In the genomic region with DNA sequence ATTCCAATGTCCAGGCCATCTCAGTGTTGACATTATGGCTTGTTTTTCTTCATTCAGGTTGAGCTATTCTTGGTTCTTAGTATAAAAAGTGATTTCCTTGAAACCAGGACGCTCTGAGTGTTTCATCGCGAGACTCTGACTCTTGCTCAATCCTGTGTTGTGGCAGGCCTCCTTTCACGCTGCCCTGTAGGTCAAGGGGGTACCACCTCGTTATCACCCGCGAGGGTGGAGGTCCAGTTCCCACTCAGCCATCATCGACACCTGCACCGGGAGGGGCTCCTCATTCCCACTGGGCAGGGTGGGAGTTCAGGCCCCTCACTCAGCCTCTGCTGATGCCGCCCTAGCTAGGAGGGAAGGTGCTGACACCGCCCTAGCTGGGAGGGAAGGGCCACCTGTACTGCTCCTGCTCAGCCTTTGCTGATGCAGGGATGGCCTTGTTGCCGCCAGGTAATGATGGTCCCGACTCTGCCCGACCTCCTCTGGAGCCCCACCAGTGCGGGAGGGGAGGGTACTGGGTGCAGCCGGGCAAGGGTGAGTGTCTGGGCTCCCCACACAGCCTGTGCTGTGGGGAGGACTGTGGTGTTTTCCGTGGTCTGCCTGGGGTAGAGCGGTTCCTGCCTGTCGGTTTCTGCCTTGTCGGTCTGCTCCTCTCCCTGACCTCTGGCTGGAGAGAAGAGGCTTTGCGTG, we compare ENCODE assay signal across 21 cellular contexts. TPM values are rescaled to one million over a fixed set of nuclear protein-coding genes. Genes with fewer than 3 reads are reported as not detected.
A peak's percentile ranks its signal among the peaks of the same experiment; 100 is the strongest.
DNase-seq lines count a peak whose midpoint lies in the region; ATAC-seq and TF ChIP-seq lines count a peak whose summit lies in the region.
"Had no signal": no experiment of that assay in that cellular context is flagged by ENCODE, and none has a peak within 500 bp of the region (broad histone marks: within the 10 kb centered on the region; RNA-seq: fewer than 3 reads in every experiment).

No MANE protein-coding gene starts in this region.

- H3K9me3 Mint-ChIP-seq in WTC11 = no peaks in the 10 kb centered on the region
- no peaks in the 10 kb centered on the region for H3K9me3 Mint-ChIP-seq in neural progenitor cell
- no peaks in the 10 kb centered on the region for H3K9me3 Mint-ChIP-seq in activated T-helper 17 cell treated with anti-CD3 and anti-CD28 coated beads, Interleukin-2, amount 50 U/mL, for 72 hours

- peak overlapping the region; percentile 67; the same call in 1 of the 2 replicates for H3K27ac Mint-ChIP-seq in WTC11
- peak overlapping the region; percentile 60 for H3K27ac Mint-ChIP-seq in neural progenitor cell
- H3K27ac Mint-ChIP-seq in activated T-helper 17 cell treated with anti-CD3 and anti-CD28 coated beads, Interleukin-2, amount 50 U/mL, for 72 hours = no peak overlapping the region

- H3K4me3 ChIP-seq in right cardiac atrium (ENCODE audit: low read length) (no peak overlapping the region), neural progenitor cell (no peak overlapping the region)
- H3K4me3 ChIP-seq: GM12878, SJCRH30 had no signal

- peaks cover 7% of the 10 kb centered on the region for H3F3A ChIP-seq in neural progenitor cell (ENCODE audit: low read depth)

- no peaks in the 10 kb centered on the region for H3K27me3 ChIP-seq in right cardiac atrium (ENCODE audit: control insufficient read depth, insufficient read depth)
- H3K27me3 ChIP-seq in neural progenitor cell = no peaks in the 10 kb centered on the region
- H3K27me3 ChIP-seq: SJCRH30 had no signal

- DNase-seq in right cardiac atrium (no peak), Right ventricle myocardium inferior (ENCODE audit: missing footprints) (no peak), WTC11 (ENCODE audit: low spot score) (no peak), neural progenitor cell (ENCODE audit: low spot score) (no peak), SIG-M5 (lab: John Stamatoyannopoulos, UW) (no peak)
- DNase-seq: 8988T, DND-41, GOT3, NCI-H1105 treated with DMSO at 0.1 percent for 48 hours, NCI-H1694, NCI-H2081, NCI-H2171 treated with DMSO at 0.1 percent for 48 hours, NCI-H524 treated with DMSO at 0.1 percent for 48 hours, SJCRH30 had no signal

- no peak overlapping the region for H2AFZ ChIP-seq in neural progenitor cell (replicated peaks)

- CTCF ChIA-PET in WTC11 (lab: Charles Lee) = interaction anchor here (1.2 to 1.9 kb wide), 4 partner anchors 8 to 144 kb away, joined by 3 to 8 read pairs (median 4); no protein-coding TSS in a partner anchor

- H4K20me1 ChIP-seq in neural progenitor cell (ENCODE audit: low read depth) = peaks cover 6% of the 10 kb centered on the region

- H3K36me3 Mint-ChIP-seq in WTC11 (no peaks in the 10 kb centered on the region), neural progenitor cell (peaks cover 21% of the 10 kb centered on the region)
- H3K36me3 Mint-ChIP-seq in activated T-helper 17 cell treated with anti-CD3 and anti-CD28 coated beads, Interleukin-2, amount 50 U/mL, for 72 hours (ENCODE audit: low read depth) = peaks cover 8% of the 10 kb centered on the region

- H3K27me3 Mint-ChIP-seq in WTC11 (ENCODE audit: low read depth) (no peaks in the 10 kb centered on the region), neural progenitor cell (ENCODE audit: insufficient read depth, low read depth) (no peaks in the 10 kb centered on the region)
- no peaks in the 10 kb centered on the region for H3K27me3 Mint-ChIP-seq in activated T-helper 17 cell treated with anti-CD3 and anti-CD28 coated beads, Interleukin-2, amount 50 U/mL, for 72 hours

- TF ChIP-seq CTCF in WTC11 (IDR thresholded peaks at IDR 0.05) = no peak
- TF ChIP-seq CTCF in neural progenitor cell (IDR thresholded peaks at IDR 0.05) = no peak

- H3K4me1 ChIP-seq in right cardiac atrium (ENCODE audit: control insufficient read depth, insufficient read depth, low read length) (no peaks in the 10 kb centered on the region), neural progenitor cell (peaks cover 9% of the 10 kb centered on the region)
- H3K4me1 ChIP-seq: SJCRH30 had no signal

- H3K4me1 Mint-ChIP-seq in WTC11 (no peaks in the 10 kb centered on the region), neural progenitor cell (peaks cover 15% of the 10 kb centered on the region)
- H3K4me1 Mint-ChIP-seq in activated T-helper 17 cell treated with anti-CD3 and anti-CD28 coated beads, Interleukin-2, amount 50 U/mL, for 72 hours = no peaks in the 10 kb centered on the region
- H3K4me1 Mint-ChIP-seq: CD14-positive monocyte had no signal

- WGBS in right cardiac atrium = 78% methylated on average over 21 of the region's 21 CpGs

- POLR2A ChIA-PET in WTC11 (lab: Charles Lee) = interaction anchor here (0.9 kb wide), 1 partner anchor 12 kb away, joined by 3 read pairs; no protein-coding TSS in a partner anchor

- no peaks in the 10 kb centered on the region for H3K9me3 ChIP-seq in right cardiac atrium (ENCODE audit: control insufficient read depth, low read length)
- H3K9me3 ChIP-seq in neural progenitor cell (ENCODE audit: low read depth) = no peaks in the 10 kb centered on the region
- H3K9me3 ChIP-seq: SJCRH30 had no signal

- H3K9ac ChIP-seq in neural progenitor cell = no peak overlapping the region
- H3K9ac ChIP-seq: KMS-11 had no signal

- H3K27ac ChIP-seq in right cardiac atrium (ENCODE audit: low read length) = no peak overlapping the region
- no peak overlapping the region for H3K27ac ChIP-seq in neural progenitor cell
- H3K27ac ChIP-seq: KMS-11, SJCRH30 had no signal

- no peaks in the 10 kb centered on the region for H3K36me3 ChIP-seq in neural progenitor cell
- H3K36me3 ChIP-seq: SJCRH30 had no signal

- peak; percentile 26 to 49 for ATAC-seq in right cardiac atrium
- no peak for ATAC-seq in Right ventricle myocardium inferior
- no peak for ATAC-seq in WTC11
- ATAC-seq in activated T-helper 17 cell treated with anti-CD3 and anti-CD28 coated beads, Interleukin-2, amount 50 U/mL, for 72 hours (replicated peaks) = no peak
- no peak for ATAC-seq in GM18498 (IDR thresholded peaks at IDR 0.05; ENCODE audit: unreplicated experiment)
- ATAC-seq: GM12878, HCT116, Panc1 had no signal

- intact Hi-C loops in right cardiac atrium (cut with DNase I) (no loop called here), Right ventricle myocardium inferior (cut with DNase I) (no loop called here)

- H3K79me2 ChIP-seq in neural progenitor cell (ENCODE audit: low read depth) = no peaks in the 10 kb centered on the region

- no peak overlapping the region for H3K4me3 Mint-ChIP-seq in WTC11
- no peak overlapping the region for H3K4me3 Mint-ChIP-seq in neural progenitor cell
- H3K4me3 Mint-ChIP-seq in activated T-helper 17 cell treated with anti-CD3 and anti-CD28 coated beads, Interleukin-2, amount 50 U/mL, for 72 hours = no peak overlapping the region
- H3K4me3 Mint-ChIP-seq: CD14-positive monocyte had no signal

- peak overlapping the region; percentile 38 for H3K4me2 ChIP-seq in neural progenitor cell
- H3K4me2 ChIP-seq: KMS-11 had no signal

TF ChIP-seq in WTC11, 78 proteins besides CTCF, POLR2A, EP300 and RAD21 (continues in another document):
- TF ChIP-seq JUN (CRISPR knock-in tag; IDR thresholded peaks at IDR 0.05) = no peak
- no peak for TF ChIP-seq GRHL2 (CRISPR knock-in tag; IDR thresholded peaks at IDR 0.05; ENCODE audit: insufficient replicate concordance, severe bottlenecking)
- no peak for TF ChIP-seq SP1 (CRISPR knock-in tag; conservative IDR thresholded peaks at IDR 0.05)
- no peak for TF ChIP-seq FOXP1 (CRISPR knock-in tag; IDR thresholded peaks at IDR 0.05; ENCODE audit: borderline replicate concordance)
- TF ChIP-seq, protein P1, sequence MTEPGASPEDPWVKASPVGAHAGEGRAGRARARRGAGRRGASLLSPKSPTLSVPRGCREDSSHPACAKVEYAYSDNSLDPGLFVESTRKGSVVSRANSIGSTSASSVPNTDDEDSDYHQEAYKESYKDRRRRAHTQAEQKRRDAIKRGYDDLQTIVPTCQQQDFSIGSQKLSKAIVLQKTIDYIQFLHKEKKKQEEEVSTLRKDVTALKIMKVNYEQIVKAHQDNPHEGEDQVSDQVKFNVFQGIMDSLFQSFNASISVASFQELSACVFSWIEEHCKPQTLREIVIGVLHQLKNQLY (CRISPR knock-in tag; IDR thresholded peaks at IDR 0.05) = no peak
- TF ChIP-seq, protein P2, sequence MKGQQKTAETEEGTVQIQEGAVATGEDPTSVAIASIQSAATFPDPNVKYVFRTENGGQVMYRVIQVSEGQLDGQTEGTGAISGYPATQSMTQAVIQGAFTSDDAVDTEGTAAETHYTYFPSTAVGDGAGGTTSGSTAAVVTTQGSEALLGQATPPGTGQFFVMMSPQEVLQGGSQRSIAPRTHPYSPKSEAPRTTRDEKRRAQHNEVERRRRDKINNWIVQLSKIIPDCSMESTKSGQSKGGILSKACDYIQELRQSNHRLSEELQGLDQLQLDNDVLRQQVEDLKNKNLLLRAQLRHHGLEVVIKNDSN (CRISPR knock-in tag; IDR thresholded peaks at IDR 0.05) = no peak
- TF ChIP-seq FOXK1 (CRISPR knock-in tag; IDR thresholded peaks at IDR 0.05) = no peak

RNA-seq across cellular contexts. Expression of a gene that starts 16.4 kb away (rescaled TPM):
- total RNA-seq in right cardiac atrium = 10 to 100 TPM; 10.6 to 16.0 (median 15.2) TPM
- 7.9 TPM for polyA plus RNA-seq in right cardiac atrium
- total RNA-seq in Right ventricle myocardium inferior = 11.5 TPM
- 4.4 to 4.7 TPM (median 4.6 TPM) in 3 replicates for total RNA-seq in WTC11 (2021)
- 4.6 and 10.1 TPM in 2 replicates for total RNA-seq in neural progenitor cell (ENCODE audit: low replicate concordance)
- total RNA-seq in activated T-helper 17 cell treated with anti-CD3 and anti-CD28 coated beads, Interleukin-2, amount 50 U/mL, for 72 hours = 10 to 100 TPM; 11.2 to 15.3 TPM

RNA-seq across cellular contexts. Expression of a gene that starts 19.9 kb away (rescaled TPM):
- total RNA-seq in right cardiac atrium = 10 to 100 TPM; 15.4 to 19.0 (median 16.1) TPM
- polyA plus RNA-seq in right cardiac atrium = 16.9 TPM
- 14.8 TPM for total RNA-seq in Right ventricle myocardium inferior
- 44.0 to 50.0 TPM (median 46.1 TPM) in 3 replicates for total RNA-seq in WTC11 (2021)
- 9.3 and 52.2 TPM in 2 replicates for total RNA-seq in neural progenitor cell (ENCODE audit: low replicate concordance)
- 10 to 100 TPM; 34.0 to 42.8 TPM for total RNA-seq in activated T-helper 17 cell treated with anti-CD3 and anti-CD28 coated beads, Interleukin-2, amount 50 U/mL, for 72 hours

RNA-seq across cellular contexts. Expression of a gene that starts 55.6 kb away (rescaled TPM):
- total RNA-seq in right cardiac atrium = 1 to 10 TPM; 3.6 to 6.6 (median 4.8) TPM
- 6.0 TPM for polyA plus RNA-seq in right cardiac atrium
- 6.5 TPM for total RNA-seq in Right ventricle myocardium inferior
- total RNA-seq in WTC11 (2021) = 24.1 to 29.4 TPM (median 26.5 TPM) in 3 replicates
- 58.0 and 177 TPM in 2 replicates for total RNA-seq in neural progenitor cell (ENCODE audit: low replicate concordance)
- total RNA-seq in activated T-helper 17 cell treated with anti-CD3 and anti-CD28 coated beads, Interleukin-2, amount 50 U/mL, for 72 hours = 10 to 100 TPM; 42.6 to 48.8 TPM

RNA-seq across cellular contexts. Expression of a gene that starts 56.6 kb away (rescaled TPM):
- total RNA-seq in right cardiac atrium (10 to 100 TPM; 12.4 to 25.0 (median 17.0) TPM), Right ventricle myocardium inferior (15.8 TPM), WTC11 (2021) (178 to 190 TPM (median 181 TPM) in 3 replicates), neural progenitor cell (ENCODE audit: low replicate concordance) (13.2 and 60.0 TPM in 2 replicates)
- 8.1 TPM for polyA plus RNA-seq in right cardiac atrium
- 10 to 100 TPM; 14.3 to 17.9 TPM for total RNA-seq in activated T-helper 17 cell treated with anti-CD3 and anti-CD28 coated beads, Interleukin-2, amount 50 U/mL, for 72 hours

Comparison
In these comparisons a context has a peak if more than half of its experiments do, and no peak if none do; other contexts are left out.
1. ATAC-seq: peak in right cardiac atrium (2 of 2); none in Right ventricle myocardium inferior (single experiment), WTC11 (single experiment), activated T-helper 17 cell treated with anti-CD3 and anti-CD28 coated beads, Interleukin-2, amount 50 U/mL, for 72 hours (single experiment) and GM18498 (single experiment).